ENCODE assay signal across 8 cellular contexts in genomic region chr15:53586815-53587214, GRCh38.
DNase-seq lines count a peak whose midpoint lies in the region; ATAC-seq, FAIRE-seq and TF ChIP-seq lines count a peak whose summit lies in the region.

No MANE protein-coding gene starts in this region.

- H3K36me3 Mint-ChIP-seq in astrocyte (ENCODE audit: low read depth, unreplicated experiment) (no peaks in the 10 kb centered on the region), nephron progenitor cell (ENCODE audit: low read depth) (no peaks in the 10 kb centered on the region)

- no peak overlapping the region for H3K27ac Mint-ChIP-seq in astrocyte (ENCODE audit: unreplicated experiment)
- no peak overlapping the region for H3K27ac Mint-ChIP-seq in nephron progenitor cell

- no peak overlapping the region for H3K4me2 ChIP-seq in DND-41 (ENCODE audit: insufficient read depth, low read length)
- H3K4me2 ChIP-seq in Karpas-422 (ENCODE audit: low read depth, low read length, poor library complexity, severe bottlenecking), result no peak overlapping the region
- no peak overlapping the region for H3K4me2 ChIP-seq in astrocyte (ENCODE audit: low read length)

- 32 to 41% methylated on average over 3 of the region's 3 CpGs for WGBS in heart right ventricle, 2 donors

- H3K9me3 ChIP-seq in DND-41 (ENCODE audit: insufficient read depth, low read length, severe bottlenecking) (no peaks in the 10 kb centered on the region), Karpas-422 (ENCODE audit: low read length) (no peaks in the 10 kb centered on the region), astrocyte (ENCODE audit: insufficient read depth, low read depth, low read length) (no peaks in the 10 kb centered on the region), heart right ventricle (no peaks in the 10 kb centered on the region)

- H3K9me2 ChIP-seq in Karpas-422 (replicated peaks; ENCODE audit: insufficient read depth, low read length), result no peaks in the 10 kb centered on the region

- H3K4me1 ChIP-seq in DND-41 (ENCODE audit: insufficient read depth, low read length), result no peaks in the 10 kb centered on the region
- no peaks in the 10 kb centered on the region for H3K4me1 ChIP-seq in Karpas-422 (ENCODE audit: low read length)
- H3K4me1 ChIP-seq in astrocyte (ENCODE audit: insufficient read depth, low read length), result peaks cover 15% of the 10 kb centered on the region
- H3K4me1 ChIP-seq in heart right ventricle, result no peaks in the 10 kb centered on the region

- H2AFZ ChIP-seq in DND-41 (ENCODE audit: low read depth, low read length), result no peak overlapping the region
- no peak overlapping the region for H2AFZ ChIP-seq in Karpas-422 (ENCODE audit: low read length)
- no peak overlapping the region for H2AFZ ChIP-seq in astrocyte (ENCODE audit: low read depth, low read length)

- DNase-seq in DND-41, result peak; percentile 41
- peak; percentile 82 for DNase-seq in Karpas-422
- DNase-seq in astrocyte (ENCODE audit: low read depth), result no peak
- DNase-seq in nephron progenitor cell, result peak; percentile 64
- no peak for DNase-seq in GOT3 (lab: John Stamatoyannopoulos, UW)
- no peak for DNase-seq in heart right ventricle

- H3K9ac ChIP-seq in DND-41 (ENCODE audit: low read depth, low read length) (no peak overlapping the region), Karpas-422 (ENCODE audit: low read length) (no peak overlapping the region), astrocyte (ENCODE audit: low read length) (no peak overlapping the region)

- H3K4me1 Mint-ChIP-seq in astrocyte (ENCODE audit: low read depth, unreplicated experiment) (peaks cover 14% of the 10 kb centered on the region), nephron progenitor cell (peaks cover 45% of the 10 kb centered on the region)

- ATAC-seq in DND-41 (ENCODE audit: insufficient read depth, low read depth) (peak; percentile 33; the same call in 1 of the 3 replicates), GM19025 (IDR thresholded peaks at IDR 0.05; ENCODE audit: low read depth, unreplicated experiment) (peak; percentile 53), heart right ventricle (no peak), GM19324 (IDR thresholded peaks at IDR 0.05; ENCODE audit: low FRiP score, unreplicated experiment) (no peak)

- H4K20me1 ChIP-seq in DND-41 (ENCODE audit: insufficient read depth, low read length), result no peaks in the 10 kb centered on the region
- no peaks in the 10 kb centered on the region for H4K20me1 ChIP-seq in Karpas-422 (ENCODE audit: insufficient read depth, low read depth, low read length)
- H4K20me1 ChIP-seq in astrocyte (ENCODE audit: insufficient read depth, low read length), result no peaks in the 10 kb centered on the region

- H3K36me3 ChIP-seq in DND-41 (ENCODE audit: insufficient read depth, low read length) (no peaks in the 10 kb centered on the region), Karpas-422 (ENCODE audit: insufficient read depth, low read length) (no peaks in the 10 kb centered on the region), astrocyte (ENCODE audit: insufficient read depth, low read length) (no peaks in the 10 kb centered on the region), heart right ventricle (no peaks in the 10 kb centered on the region)

- H3K27me3 ChIP-seq in DND-41 (ENCODE audit: insufficient read depth, low read length, poor library complexity) (no peaks in the 10 kb centered on the region), Karpas-422 (ENCODE audit: low read length) (no peaks in the 10 kb centered on the region), astrocyte (ENCODE audit: insufficient read depth, low read length) (no peaks in the 10 kb centered on the region), heart right ventricle (peaks cover 0 to 4% (median 0%) of the 10 kb centered on the region in 7 donors)

- intact Hi-C loops in heart right ventricle (cut with DNase I), result no loop called here

- no peaks in the 10 kb centered on the region for H3K79me2 ChIP-seq in DND-41 (ENCODE audit: insufficient read depth, low read length)
- no peaks in the 10 kb centered on the region for H3K79me2 ChIP-seq in Karpas-422 (ENCODE audit: low read length)
- no peaks in the 10 kb centered on the region for H3K79me2 ChIP-seq in astrocyte (ENCODE audit: insufficient read depth, low read length)

- H3K4me3 ChIP-seq in DND-41 (ENCODE audit: low read depth in 1 of 2, low read length in 2 of 2) (no peak overlapping the region), Karpas-422 (ENCODE audit: low read length) (no peak overlapping the region), astrocyte (ENCODE audit: insufficient read depth, low read depth, low read length) (no peak overlapping the region), heart right ventricle (no peak overlapping the region)

- H3K27ac ChIP-seq in DND-41 (ENCODE audit: low read length), result no peak overlapping the region
- no peak overlapping the region for H3K27ac ChIP-seq in Karpas-422 (ENCODE audit: low read length)
- H3K27ac ChIP-seq in astrocyte (ENCODE audit: low read depth, low read length), result no peak overlapping the region
- H3K27ac ChIP-seq in heart right ventricle, result no peak overlapping the region

- no peak overlapping the region for H3K4me3 Mint-ChIP-seq in astrocyte (ENCODE audit: unreplicated experiment)
- no peak overlapping the region for H3K4me3 Mint-ChIP-seq in nephron progenitor cell

- TF ChIP-seq CTCF in DND-41 (IDR thresholded peaks at IDR 0.05; ENCODE audit: borderline replicate concordance, extremely low read depth, low read length, poor library complexity, severe bottlenecking) (peak; percentile 62), astrocyte (IDR thresholded peaks at IDR 0.05; ENCODE audit: insufficient read depth, low read depth, low read length) (peak; percentile 37), nephron progenitor cell (IDR thresholded peaks at IDR 0.05) (peak; percentile 78), heart right ventricle (IDR thresholded peaks at IDR 0.05) (peak in 2 of 9 donors; percentile 12 to 37)

- H3K9me3 Mint-ChIP-seq in astrocyte (ENCODE audit: unreplicated experiment), result peaks cover 2% of the 10 kb centered on the region
- peaks cover 3% of the 10 kb centered on the region for H3K9me3 Mint-ChIP-seq in nephron progenitor cell

- FAIRE-seq in astrocyte (lab: Jason Lieb, UNC), result no peak

- H3K27me3 Mint-ChIP-seq in astrocyte (ENCODE audit: low read depth, unreplicated experiment), result peaks cover 2% of the 10 kb centered on the region
- H3K27me3 Mint-ChIP-seq in nephron progenitor cell (ENCODE audit: low read depth, poor library complexity), result no peaks in the 10 kb centered on the region

Comparison
In these comparisons a context has a peak if more than half of its experiments do, and no peak if none do; other contexts are left out.
1. ATAC-seq: peak in DND-41 (single experiment) and GM19025 (single experiment); none in heart right ventricle (0 of 8) and GM19324 (single experiment).
2. DNase-seq: peak in DND-41 (single experiment), Karpas-422 (single experiment) and nephron progenitor cell (single experiment); none in astrocyte (single experiment), GOT3 (single experiment) and heart right ventricle (0 of 2).